ENCODE assay signal across 26 cellular contexts in the genomic region with DNA sequence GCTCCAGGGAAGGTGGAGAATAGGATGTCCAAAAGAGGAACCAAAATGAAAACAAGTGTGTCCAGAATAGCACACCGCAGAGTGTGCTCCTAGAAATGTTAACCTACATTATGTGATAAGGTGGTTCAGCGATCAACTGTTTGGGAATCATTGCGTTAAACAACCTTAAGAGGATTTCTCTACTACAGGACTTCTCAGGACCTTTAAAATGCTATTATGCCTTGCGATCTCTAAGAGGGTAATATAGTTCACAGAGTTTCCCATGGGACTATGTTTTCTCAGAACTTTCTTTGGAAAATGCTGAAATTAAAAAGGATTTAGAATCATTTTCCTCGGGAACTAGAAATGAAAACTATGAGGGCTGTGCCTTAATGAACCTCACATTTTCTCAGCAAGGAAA. TPM values are rescaled to one million over a fixed set of nuclear protein-coding genes. Genes with fewer than 3 reads are reported as not detected.
DNase-seq lines count a peak whose midpoint lies in the region; ATAC-seq and TF ChIP-seq lines count a peak whose summit lies in the region.
"Had no signal": no experiment of that assay in that cellular context is flagged by ENCODE, and none has a peak within 500 bp of the region (broad histone marks: within the 10 kb centered on the region; RNA-seq: fewer than 3 reads in every experiment).

No MANE protein-coding gene starts in this region.

- peak overlapping the region; percentile 79 for H3K4me2 ChIP-seq in hepatocyte

- POLR2A ChIA-PET in activated CD4-positive, alpha-beta T cell treated with anti-CD3 and anti-CD28 coated beads for 36 hours (lab: Charles Lee): no interaction called here

- H3K27me3 ChIP-seq in ascending aorta (no peaks in the 10 kb centered on the region), hepatocyte (no peaks in the 10 kb centered on the region), stomach smooth muscle (ENCODE audit: control insufficient read depth in 1 of 2, insufficient read depth in 2 of 2, low read length in 2 of 2) (no peaks in the 10 kb centered on the region)
- H3K27me3 ChIP-seq: right lobe of liver had no signal

- peak overlapping the region; percentile 73 for H3K4me3 ChIP-seq in AG10803 (ENCODE audit: low read length)
- H3K4me3 ChIP-seq in ascending aorta: peak overlapping the region; percentile 57 to 76
- H3K4me3 ChIP-seq in hepatocyte: no peak overlapping the region
- H3K4me3 ChIP-seq in stomach smooth muscle (ENCODE audit: low read length in 2 of 2): peak overlapping the region; percentile 80 to 81
- H3K4me3 ChIP-seq: gastrocnemius medialis, GM12878, right lobe of liver had no signal

- peaks cover 2% of the 10 kb centered on the region for H3K79me2 ChIP-seq in hepatocyte

- CTCF ChIA-PET in activated CD4-positive, alpha-beta T cell treated with anti-CD3 and anti-CD28 coated beads for 36 hours (lab: Charles Lee): no interaction called here

- no peaks in the 10 kb centered on the region for H3K36me3 Mint-ChIP-seq in activated CD4-positive, alpha-beta T cell treated with anti-CD3 and anti-CD28 coated beads for 36 hours (ENCODE audit: low read depth)
- H3K36me3 Mint-ChIP-seq in activated T-cell treated with anti-CD3 and anti-CD28 coated beads, Interleukin-2, amount 50 U/mL, for 24 hours (ENCODE audit: low read depth): no peaks in the 10 kb centered on the region
- H3K36me3 Mint-ChIP-seq: activated naive CD8-positive, alpha-beta T cell; immature natural killer cell; natural killer cell treated with Interleukin-12 subunit alpha and Interleukin-12 subunit beta and Interleukin-15 and Interleukin-18, amount 100 ng/mL, for 72 hours; WTC11 had no signal

- H3K36me3 ChIP-seq in ascending aorta: no peaks in the 10 kb centered on the region
- no peaks in the 10 kb centered on the region for H3K36me3 ChIP-seq in hepatocyte (replicated peaks; ENCODE audit: insufficient read depth, low read depth)
- H3K36me3 ChIP-seq in stomach smooth muscle (ENCODE audit: control insufficient read depth in 2 of 2, insufficient read depth in 2 of 2, low read length in 2 of 2): no peaks in the 10 kb centered on the region
- H3K36me3 ChIP-seq: gastrocnemius medialis, right lobe of liver, stomach had no signal

- H3K9me3 Mint-ChIP-seq in activated CD4-positive, alpha-beta T cell treated with anti-CD3 and anti-CD28 coated beads for 36 hours (ENCODE audit: low read depth): no peaks in the 10 kb centered on the region
- H3K9me3 Mint-ChIP-seq in activated T-cell treated with anti-CD3 and anti-CD28 coated beads, Interleukin-2, amount 50 U/mL, for 24 hours: no peaks in the 10 kb centered on the region
- H3K9me3 Mint-ChIP-seq: activated T-helper 17 cell treated with anti-CD3 and anti-CD28 coated beads, Interleukin-2, amount 50 U/mL, for 72 hours; natural killer cell treated with Interleukin-12 subunit alpha and Interleukin-12 subunit beta and Interleukin-15 and Interleukin-18, amount 100 ng/mL, for 72 hours; WTC11 had no signal

- no peak overlapping the region for H2AFZ ChIP-seq in hepatocyte

- no peak overlapping the region for H3K27ac Mint-ChIP-seq in activated CD4-positive, alpha-beta T cell treated with anti-CD3 and anti-CD28 coated beads for 36 hours
- no peak overlapping the region for H3K27ac Mint-ChIP-seq in activated T-cell treated with anti-CD3 and anti-CD28 coated beads, Interleukin-2, amount 50 U/mL, for 24 hours
- H3K27ac Mint-ChIP-seq: activated naive CD8-positive, alpha-beta T cell; activated T-helper 17 cell treated with anti-CD3 and anti-CD28 coated beads, Interleukin-2, amount 50 U/mL, for 72 hours; immature natural killer cell; natural killer cell treated with Interleukin-12 subunit alpha and Interleukin-12 subunit beta and Interleukin-15 and Interleukin-18, amount 100 ng/mL, for 72 hours; WTC11 had no signal

- H3K4me3 Mint-ChIP-seq in activated CD4-positive, alpha-beta T cell treated with anti-CD3 and anti-CD28 coated beads for 36 hours: no peak overlapping the region
- no peak overlapping the region for H3K4me3 Mint-ChIP-seq in activated T-cell treated with anti-CD3 and anti-CD28 coated beads, Interleukin-2, amount 50 U/mL, for 24 hours
- H3K4me3 Mint-ChIP-seq: activated naive CD8-positive, alpha-beta T cell; activated T-helper 17 cell treated with anti-CD3 and anti-CD28 coated beads, Interleukin-2, amount 50 U/mL, for 72 hours; immature natural killer cell; natural killer cell treated with Interleukin-12 subunit alpha and Interleukin-12 subunit beta and Interleukin-15 and Interleukin-18, amount 100 ng/mL, for 72 hours had no signal

- H3K27me3 Mint-ChIP-seq in activated CD4-positive, alpha-beta T cell treated with anti-CD3 and anti-CD28 coated beads for 36 hours: peaks cover 22% of the 10 kb centered on the region
- H3K27me3 Mint-ChIP-seq in activated T-cell treated with anti-CD3 and anti-CD28 coated beads, Interleukin-2, amount 50 U/mL, for 24 hours: peaks cover 42% of the 10 kb centered on the region

- intact Hi-C loops in ascending aorta (cut with DNase I): loop anchor here (1.0 to 2.0 kb wide), 2 partner anchors 17 to 82 kb away; a partner anchor contains a TSS
- intact Hi-C loops in activated CD4-positive, alpha-beta T cell treated with anti-CD3 and anti-CD28 coated beads for 36 hours (cut with DNase I, micrococcal nuclease): no loop called here

- H3K9me3 ChIP-seq in ascending aorta: no peaks in the 10 kb centered on the region
- no peaks in the 10 kb centered on the region for H3K9me3 ChIP-seq in hepatocyte (ENCODE audit: low read depth)
- no peaks in the 10 kb centered on the region for H3K9me3 ChIP-seq in stomach smooth muscle (ENCODE audit: control insufficient read depth in 2 of 2, low read length in 2 of 2)
- H3K9me3 ChIP-seq: gastrocnemius medialis, right lobe of liver, stomach had no signal

- H3K9me2 ChIP-seq in hepatocyte (replicated peaks; ENCODE audit: insufficient read depth): no peaks in the 10 kb centered on the region

- no peak for TF ChIP-seq CTCF in AG10803 (conservative IDR thresholded peaks at IDR 0.05; ENCODE audit: low read length)
- no peak for TF ChIP-seq CTCF in ascending aorta (IDR thresholded peaks at IDR 0.05)
- no peak for TF ChIP-seq CTCF in hepatocyte (IDR thresholded peaks at IDR 0.05; ENCODE audit: poor library complexity)

- H3K9ac ChIP-seq in stomach smooth muscle (ENCODE audit: low read length in 2 of 2): no peak overlapping the region

- H3K4me1 ChIP-seq in ascending aorta (peaks cover 7 to 30% of the 10 kb centered on the region in 2 donors), hepatocyte (ENCODE audit: insufficient read depth) (no peaks in the 10 kb centered on the region), stomach smooth muscle (ENCODE audit: control insufficient read depth, insufficient read depth, low read length) (peaks cover 28% of the 10 kb centered on the region)
- H3K4me1 ChIP-seq: right lobe of liver had no signal

- H3K4me1 Mint-ChIP-seq in activated CD4-positive, alpha-beta T cell treated with anti-CD3 and anti-CD28 coated beads for 36 hours: peaks cover 8% of the 10 kb centered on the region
- H3K4me1 Mint-ChIP-seq in activated T-cell treated with anti-CD3 and anti-CD28 coated beads, Interleukin-2, amount 50 U/mL, for 24 hours (ENCODE audit: low read depth): peaks cover 9% of the 10 kb centered on the region
- H3K4me1 Mint-ChIP-seq: activated T-helper 17 cell treated with anti-CD3 and anti-CD28 coated beads, Interleukin-2, amount 50 U/mL, for 72 hours had no signal

- WGBS in hepatocyte (ENCODE audit: low lambda C conversion rate, missing lambda C conversion rate): 89% methylated on average over 5 of the region's 5 CpGs

- H3K27ac ChIP-seq in ascending aorta: peak overlapping the region; percentile 58 to 77
- H3K27ac ChIP-seq in hepatocyte: peak overlapping the region; percentile 89
- peak overlapping the region; percentile 64 for H3K27ac ChIP-seq in stomach smooth muscle (ENCODE audit: low read length)
- H3K27ac ChIP-seq: gastrocnemius medialis, right lobe of liver had no signal

- DNase-seq in AG10803 (ENCODE audit: low read depth): no peak
- DNase-seq in ascending aorta (ENCODE audit: low spot score in 2 of 2): no peak
- no peak for DNase-seq in hepatocyte (ENCODE audit: low spot score)
- DNase-seq in activated CD4-positive, alpha-beta T cell treated with anti-CD3 and anti-CD28 coated beads for 36 hours: no peak
- DNase-seq in activated T-cell treated with anti-CD3 and anti-CD28 coated beads, Interleukin-2, amount 50 U/mL, for 24 hours: no peak
- DNase-seq: activated CD4-positive, alpha-beta T cell treated with anti-CD3 and anti-CD28 coated beads, Interleukin-2, amount 50 U/mL, for 4 hours; activated CD8-positive, alpha-beta memory T cell treated with anti-CD3 and anti-CD28 coated beads, Interleukin-2, amount 50 U/mL, for 4 hours; effector CD4-positive, alpha-beta T cell; gastrocnemius medialis; hippocampal formation; immature natural killer cell; midbrain; NCI-H1048; NCI-H187 treated with DMSO at 0.1 percent for 48 hours; NCI-H526; right lobe of liver; stomach; trophoblast cell had no signal

- H4K20me1 ChIP-seq in hepatocyte (ENCODE audit: insufficient read depth, poor library complexity, severe bottlenecking): no peaks in the 10 kb centered on the region

- no peak for ATAC-seq in HG03469 (IDR thresholded peaks at IDR 0.05; ENCODE audit: unreplicated experiment)
- no peak for ATAC-seq in activated CD4-positive, alpha-beta T cell treated with anti-CD3 and anti-CD28 coated beads for 36 hours
- ATAC-seq in GM21526 (IDR thresholded peaks at IDR 0.05; ENCODE audit: low FRiP score, unreplicated experiment): no peak
- ATAC-seq: activated T-helper 17 cell treated with anti-CD3 and anti-CD28 coated beads, Interleukin-2, amount 50 U/mL, for 72 hours; gastrocnemius medialis; GM12878; natural killer cell treated with Interleukin-12 subunit alpha and Interleukin-12 subunit beta and Interleukin-15 and Interleukin-18, amount 100 ng/mL, for 72 hours; right lobe of liver; WTC11 had no signal

RNA-seq across cellular contexts. Expression of a gene that starts 1.8 kb away (rescaled TPM):
- 72.3 TPM for total RNA-seq in ascending aorta
- 24.8 and 30.8 TPM in 2 replicates for total RNA-seq in hepatocyte
- polyA plus RNA-seq in hepatocyte: 24.4 and 29.2 TPM in 2 replicates
- under 1 TPM in 1 of 2 experiments, not detected in 1; 0.23 TPM for total RNA-seq in activated CD4-positive, alpha-beta T cell treated with anti-CD3 and anti-CD28 coated beads for 36 hours

RNA-seq across cellular contexts. Expression of a gene that starts 16.2 kb away (rescaled TPM):
- 9.8 TPM for total RNA-seq in ascending aorta
- total RNA-seq in hepatocyte: 14.7 and 15.1 TPM in 2 replicates
- polyA plus RNA-seq in hepatocyte: 7.5 and 9.7 TPM in 2 replicates
- 1 to 10 TPM; 6.4 to 6.5 TPM for total RNA-seq in activated CD4-positive, alpha-beta T cell treated with anti-CD3 and anti-CD28 coated beads for 36 hours

Comparison
In these comparisons a context has a peak if more than half of its experiments do, and no peak if none do; other contexts are left out.
1. RNA of a gene that starts 1.8 kb away (total RNA-seq): 72.3 TPM in ascending aorta (single experiment) and 24.8 to 30.8 TPM in hepatocyte; 0.23 TPM in activated CD4-positive, alpha-beta T cell treated with anti-CD3 and anti-CD28 coated beads for 36 hours; every median in the first group is over 10 times any median in the second.
2. Peak in every context shown above with its lines, with median percentiles within 50 percentile points of each other: H3K27ac ChIP-seq.